Comparison of ENCODE assay signal across 10 cellular contexts in genomic region chr15:99435138-99435695, GRCh38.
A peak's percentile ranks its signal among the peaks of the same experiment; 100 is the strongest.
DNase-seq lines count a peak whose midpoint lies in the region; ATAC-seq and TF ChIP-seq lines count a peak whose summit lies in the region.
"Had no signal": no experiment of that assay in that cellular context is flagged by ENCODE, and none has a peak within 500 bp of the region (broad histone marks: within the 10 kb centered on the region; RNA-seq: fewer than 3 reads in every experiment).

No MANE protein-coding gene starts in this region.

- peaks cover 21% of the 10 kb centered on the region for H3K4me1 ChIP-seq in NT2/D1 (ENCODE audit: insufficient read depth, insufficient read length)
- H3K4me1 ChIP-seq in right atrium auricular region, result peaks cover 0 to 74% of the 10 kb centered on the region in 2 donors

- peak overlapping the region; percentile 91 for H3K27ac Mint-ChIP-seq in stimulated activated memory B cell treated with anti-CD40 and anti-IgM and Interleukin-4, amounts not matched to agents 10 μg/mL and 1 μg/mL and 100 μg/mL, for 72 hours
- H3K27ac Mint-ChIP-seq in effector memory CD8-positive, alpha-beta T cell, result no peak overlapping the region

- H3K9me3 Mint-ChIP-seq in stimulated activated memory B cell treated with anti-CD40 and anti-IgM and Interleukin-4, amounts not matched to agents 10 μg/mL and 1 μg/mL and 100 μg/mL, for 72 hours, result no peaks in the 10 kb centered on the region
- no peaks in the 10 kb centered on the region for H3K9me3 Mint-ChIP-seq in effector memory CD8-positive, alpha-beta T cell

- no peak for TF ChIP-seq CTCF in right atrium auricular region (IDR thresholded peaks at IDR 0.05)

- H3K27me3 ChIP-seq in NT2/D1 (ENCODE audit: insufficient read depth, insufficient read length), result no peaks in the 10 kb centered on the region
- H3K27me3 ChIP-seq in right atrium auricular region, result no peaks in the 10 kb centered on the region

- H3K27me3 Mint-ChIP-seq in stimulated activated memory B cell treated with anti-CD40 and anti-IgM and Interleukin-4, amounts not matched to agents 10 μg/mL and 1 μg/mL and 100 μg/mL, for 72 hours, result no peaks in the 10 kb centered on the region
- peaks cover 6 to 39% of the 10 kb centered on the region in 2 donors for H3K27me3 Mint-ChIP-seq in effector memory CD8-positive, alpha-beta T cell

- ATAC-seq in stimulated activated memory B cell treated with anti-CD40 and anti-IgM and Interleukin-4, amounts not matched to agents 10 μg/mL and 1 μg/mL and 100 μg/mL, for 72 hours, result peak; percentile 74
- ATAC-seq in HG03571 (IDR thresholded peaks at IDR 0.05; ENCODE audit: unreplicated experiment) (no peak), GM18519 (IDR thresholded peaks at IDR 0.05; ENCODE audit: low FRiP score, unreplicated experiment) (no peak)
- no peak for ATAC-seq in effector memory CD8-positive, alpha-beta T cell (replicated peaks)

- H3K9me3 ChIP-seq in NT2/D1 (ENCODE audit: insufficient read depth, low read length) (no peaks in the 10 kb centered on the region), right atrium auricular region (no peaks in the 10 kb centered on the region)

- peaks cover 60% of the 10 kb centered on the region for H3K4me1 Mint-ChIP-seq in stimulated activated memory B cell treated with anti-CD40 and anti-IgM and Interleukin-4, amounts not matched to agents 10 μg/mL and 1 μg/mL and 100 μg/mL, for 72 hours
- H3K4me1 Mint-ChIP-seq in effector memory CD8-positive, alpha-beta T cell (ENCODE audit: low read depth in 2 of 2), result peaks cover 0 to 6% of the 10 kb centered on the region in 2 donors

- H3K36me3 ChIP-seq in NT2/D1 (ENCODE audit: insufficient read depth, insufficient read length, low read length), result no peaks in the 10 kb centered on the region
- no peaks in the 10 kb centered on the region for H3K36me3 ChIP-seq in right atrium auricular region

- peak overlapping the region; percentile 36 for H3K9ac ChIP-seq in NT2/D1 (ENCODE audit: insufficient read length, low read depth)

- no peaks in the 10 kb centered on the region for H3K36me3 Mint-ChIP-seq in stimulated activated memory B cell treated with anti-CD40 and anti-IgM and Interleukin-4, amounts not matched to agents 10 μg/mL and 1 μg/mL and 100 μg/mL, for 72 hours
- H3K36me3 Mint-ChIP-seq in effector memory CD8-positive, alpha-beta T cell (ENCODE audit: insufficient read depth), result peaks cover 2% of the 10 kb centered on the region

- H3K27ac ChIP-seq in right atrium auricular region, result peak overlapping the region; percentile 26 to 53

- H3K4me3 ChIP-seq in NT2/D1 (ENCODE audit: insufficient read length, low read depth), result no peak overlapping the region
- no peak overlapping the region for H3K4me3 ChIP-seq in right atrium auricular region
- H3K4me3 ChIP-seq: coronary artery had no signal

- peak overlapping the region; percentile 46 for H3K4me3 Mint-ChIP-seq in stimulated activated memory B cell treated with anti-CD40 and anti-IgM and Interleukin-4, amounts not matched to agents 10 μg/mL and 1 μg/mL and 100 μg/mL, for 72 hours
- H3K4me3 Mint-ChIP-seq in effector memory CD8-positive, alpha-beta T cell, result no peak overlapping the region

- peak; percentile 9 for DNase-seq in NCI-H1092 treated with DMSO at 0.1 percent for 48 hours (lab: John Stamatoyannopoulos, UW)
- no peak for DNase-seq in NCI-H1092 (lab: John Stamatoyannopoulos, UW)
- no peak for DNase-seq in NT2/D1 (ENCODE audit: low read depth, low spot score)
- DNase-seq in right atrium auricular region (ENCODE audit: low spot score), result peak; percentile 53
- no peak for DNase-seq in effector memory CD8-positive, alpha-beta T cell
- DNase-seq: T-helper 2 cell had no signal

Comparison
In these comparisons a context has a peak if more than half of its experiments do, and no peak if none do; other contexts are left out.
1. DNase-seq: peak in NCI-H1092 treated with DMSO at 0.1 percent for 48 hours (single experiment) and right atrium auricular region (single experiment); none in NCI-H1092 (single experiment), NT2/D1 (single experiment) and effector memory CD8-positive, alpha-beta T cell (0 of 3).